In the genomic region with DNA sequence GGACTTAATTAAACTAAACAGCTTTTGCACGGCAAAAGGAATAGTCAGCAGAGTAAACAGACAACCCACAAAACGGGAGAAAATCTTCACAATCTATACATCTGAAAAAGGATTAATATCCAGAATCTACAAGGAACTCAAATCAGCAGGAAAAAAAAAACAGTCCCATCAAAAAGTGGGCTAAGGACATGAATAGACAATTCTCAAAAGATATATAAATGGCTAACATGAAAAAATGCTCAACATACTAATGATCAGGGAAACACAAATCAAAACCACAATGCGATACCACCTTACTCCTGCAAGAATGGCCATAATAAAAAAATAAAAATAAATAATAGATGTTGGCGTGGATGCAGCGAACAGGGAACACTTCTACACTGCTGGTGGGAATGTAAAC, we compare ENCODE assay signal across 11 cellular contexts. TPM values are rescaled to one million over a fixed set of nuclear protein-coding genes. Genes with fewer than 3 reads are reported as not detected.
DNase-seq lines count a peak whose midpoint lies in the region; ATAC-seq and TF ChIP-seq lines count a peak whose summit lies in the region.
"Not testable (repeated sequence)": the region's sequence is repeated elsewhere in the genome, so short reads cannot be mapped to it uniquely, and the experiment has no call there.
"Had no signal": no experiment of that assay in that cellular context is flagged by ENCODE, and none has a peak within 500 bp of the region (broad histone marks: within the 10 kb centered on the region; RNA-seq: fewer than 3 reads in every experiment).

No MANE protein-coding gene starts in this region.

- not testable (repeated sequence) for TF ChIP-seq CTCF in HEK293 (tag by site-specific recombination; IDR thresholded peaks at IDR 0.05); OCI-LY1 (IDR thresholded peaks at IDR 0.05; ENCODE audit: low read length); WTC11 (IDR thresholded peaks at IDR 0.05); hepatocyte (IDR thresholded peaks at IDR 0.05; ENCODE audit: poor library complexity); neural crest cell (conservative IDR thresholded peaks at IDR 0.05); progenitor cell of endocrine pancreas (IDR thresholded peaks at IDR 0.05; ENCODE audit: unreplicated experiment)

- not testable (repeated sequence) for ATAC-seq in WTC11

- DNase-seq in GM23248; WTC11 (ENCODE audit: low spot score); hepatocyte (ENCODE audit: low spot score); neural crest cell (ENCODE audit: low read depth, low spot score); progenitor cell of endocrine pancreas (ENCODE audit: low spot score, unreplicated experiment): not testable (repeated sequence)

- H3K9me3 Mint-ChIP-seq in WTC11: peaks cover 20% of the 10 kb centered on the region
- H3K9me3 Mint-ChIP-seq in neural crest cell; progenitor cell of endocrine pancreas (ENCODE audit: low read depth): not testable (repeated sequence)

- not testable (repeated sequence) for H3K27me3 ChIP-seq in GM23248 (replicated peaks; ENCODE audit: insufficient read depth); OCI-LY1 (ENCODE audit: insufficient read depth, low read length); hepatocyte

- H3K4me1 Mint-ChIP-seq in WTC11 (peaks cover 20% of the 10 kb centered on the region), neural crest cell (peaks cover 19% of the 10 kb centered on the region)
- H3K4me1 Mint-ChIP-seq in progenitor cell of endocrine pancreas (ENCODE audit: low read depth): not testable (repeated sequence)

- H3K27me3 Mint-ChIP-seq in WTC11 (ENCODE audit: low read depth); neural crest cell (ENCODE audit: low read depth); progenitor cell of endocrine pancreas: not testable (repeated sequence)

- not testable (repeated sequence) for H4K20me1 ChIP-seq in GM23248 (ENCODE audit: insufficient read depth); OCI-LY1 (ENCODE audit: insufficient read depth, low read length); hepatocyte (ENCODE audit: insufficient read depth, poor library complexity, severe bottlenecking)

- not testable (repeated sequence) for H3F3A ChIP-seq in GM23248 (ENCODE audit: insufficient read depth); OCI-LY1 (ENCODE audit: insufficient read depth, low read length)

- H3K79me2 ChIP-seq in GM23248 (ENCODE audit: insufficient read depth) (peaks cover 67% of the 10 kb centered on the region), OCI-LY1 (ENCODE audit: insufficient read depth, low read length) (peaks cover 20% of the 10 kb centered on the region), hepatocyte (peaks cover 48% of the 10 kb centered on the region)

- WGBS in GM23248 (ENCODE audit: low coverage in 1 of 2, low lambda C conversion rate in 2 of 2, missing lambda C conversion rate in 2 of 2), 2 experiments: 97 to 99% methylated on average over 5 of the region's 5 CpGs
- WGBS in hepatocyte (ENCODE audit: low lambda C conversion rate, missing lambda C conversion rate): 94% methylated on average over 5 of the region's 5 CpGs

- not testable (repeated sequence) for H3K27ac Mint-ChIP-seq in WTC11; neural crest cell (ENCODE audit: unreplicated experiment); progenitor cell of endocrine pancreas

- H3K4me3 Mint-ChIP-seq in WTC11: peak overlapping the region; percentile 91; the same call in 1 of the 2 replicates
- H3K4me3 Mint-ChIP-seq in neural crest cell: peak overlapping the region; percentile 96
- H3K4me3 Mint-ChIP-seq in progenitor cell of endocrine pancreas (ENCODE audit: low read depth): peak overlapping the region; percentile 90

- H3K4me2 ChIP-seq in GM23248 (ENCODE audit: unreplicated experiment) (peak overlapping the region; percentile 93), OCI-LY1 (ENCODE audit: low read length) (peak overlapping the region; percentile 90; the same call in 1 of the 2 replicates), hepatocyte (peak overlapping the region; percentile 75)

- H3K36me3 Mint-ChIP-seq in WTC11 (peaks cover 19% of the 10 kb centered on the region), neural crest cell (ENCODE audit: low read depth) (peaks cover 36% of the 10 kb centered on the region), progenitor cell of endocrine pancreas (ENCODE audit: insufficient read depth) (peaks cover 15% of the 10 kb centered on the region)

- not testable (repeated sequence) for H2AFZ ChIP-seq in GM23248; OCI-LY1 (ENCODE audit: low read length); hepatocyte

- H3K9me2 ChIP-seq in GM23248 (ENCODE audit: insufficient read depth); OCI-LY1 (ENCODE audit: low read depth, low read length); hepatocyte (replicated peaks; ENCODE audit: insufficient read depth): not testable (repeated sequence)

- H3K4me3 ChIP-seq in GM23248: peak overlapping the region; percentile 98; the same call in 1 of the 2 replicates
- not testable (repeated sequence) for H3K4me3 ChIP-seq in HEK293 (ENCODE audit: low read depth, low read length); OCI-LY1 (ENCODE audit: low read depth, low read length, poor library complexity, severe bottlenecking); hepatocyte

- H3K9ac ChIP-seq in GM23248; OCI-LY1 (ENCODE audit: low read length): not testable (repeated sequence)

- POLR2A ChIA-PET in HEK293 (lab: Yijun Ruan, JAX); WTC11 (lab: Charles Lee): not testable (repeated sequence)

- not testable (repeated sequence) for H3K4me1 ChIP-seq in GM23248 (ENCODE audit: insufficient read depth); HEK293 (ENCODE audit: control insufficient read depth, insufficient read depth, low read length); hepatocyte (ENCODE audit: insufficient read depth)
- H3K4me1 ChIP-seq in OCI-LY1 (ENCODE audit: insufficient read depth, low read length, severe bottlenecking): peaks cover 10% of the 10 kb centered on the region

- in situ Hi-C loops in GM23248 (cut with MboI): not testable (repeated sequence)

- CTCF ChIA-PET in HEK293 (lab: Yijun Ruan, JAX); WTC11 (lab: Charles Lee): not testable (repeated sequence)

- not testable (repeated sequence) for H3K36me3 ChIP-seq in GM23248 (ENCODE audit: low read depth); HEK293 (ENCODE audit: control insufficient read depth in 2 of 2, insufficient read depth in 1 of 2, low read length in 2 of 2); OCI-LY1 (ENCODE audit: insufficient read depth, low read length); hepatocyte (replicated peaks; ENCODE audit: insufficient read depth, low read depth)

- H3K9me3 ChIP-seq in GM23248 (ENCODE audit: low read depth); HEK293 (ENCODE audit: control insufficient read depth, insufficient read depth, low read depth, low read length); OCI-LY1 (ENCODE audit: low read length); hepatocyte (ENCODE audit: low read depth): not testable (repeated sequence)

- not testable (repeated sequence) for H3K27ac ChIP-seq in GM23248; HEK293 (ENCODE audit: extremely low read depth, low read depth, low read length); OCI-LY1 (ENCODE audit: low read depth, low read length, poor library complexity, severe bottlenecking); hepatocyte

TF ChIP-seq in HEK293, 187 proteins besides CTCF, POLR2A, EP300 and RAD21:
- peak; percentile 90 for TF ChIP-seq ZNF558 (tag by site-specific recombination; IDR thresholded peaks at IDR 0.05)

RNA-seq across cellular contexts. Expression of a gene that starts 1.7 kb away (rescaled TPM):
- total RNA-seq in GM23248 (2014; rRNA removed; shearing (Covaris generic)): 46.5 and 54.8 TPM in 2 replicates
- polyA plus RNA-seq in GM23248 (2016; fragmentation: Nextera tagmentation; extraction: Ambion mirVana) (38.9 and 46.1 TPM in 2 replicates), hepatocyte (23.6 and 27.1 TPM in 2 replicates)
- total RNA-seq in WTC11 (2021) (31.1 to 32.3 TPM (median 32.0 TPM) in 3 replicates), hepatocyte (59.2 and 60.3 TPM in 2 replicates), neural crest cell (31.5 and 32.9 TPM in 2 replicates), progenitor cell of endocrine pancreas (45.1 and 49.2 TPM in 2 replicates)
- total RNA-seq: CD4-positive, alpha-beta memory T cell had no signal
- polyA plus RNA-seq: CD4-positive, alpha-beta memory T cell had no signal

RNA-seq across cellular contexts. Expression of a gene that starts 38.4 kb away (rescaled TPM):
- 0.11 TPM in 1 of 2 replicates, not detected in the other for total RNA-seq in GM23248 (2014; rRNA removed; shearing (Covaris generic))
- polyA plus RNA-seq in GM23248 (2016; fragmentation: Nextera tagmentation; extraction: Ambion mirVana) (not detected in 2 replicates), hepatocyte (1.7 and 2.7 TPM in 2 replicates)
- total RNA-seq in WTC11 (2021) (1.2 to 1.4 TPM (median 1.3 TPM) in 3 replicates), hepatocyte (2.2 and 2.4 TPM in 2 replicates), neural crest cell (0.26 and 0.30 TPM in 2 replicates), progenitor cell of endocrine pancreas (0.84 and 2.0 TPM in 2 replicates)
- total RNA-seq: CD4-positive, alpha-beta memory T cell had no signal
- polyA plus RNA-seq: AG04450; CD14-positive monocyte; CD4-positive, alpha-beta memory T cell; IgD-negative memory B cell had no signal
